ENCODE assay signal across 18 cellular contexts in genomic region chr11:79472736-79473536, GRCh38. TPM values are rescaled to one million over a fixed set of nuclear protein-coding genes. Genes with fewer than 3 reads are reported as not detected.
DNase-seq lines count a peak whose midpoint lies in the region; ATAC-seq, FAIRE-seq and TF ChIP-seq lines count a peak whose summit lies in the region.
"Had no signal": no experiment of that assay in that cellular context is flagged by ENCODE, and none has a peak within 500 bp of the region (broad histone marks: within the 10 kb centered on the region; RNA-seq: fewer than 3 reads in every experiment).

No MANE protein-coding gene starts in this region.

- H4K8ac ChIP-seq in H1 (ENCODE audit: extremely low read depth, insufficient read depth, low read length) (no peak overlapping the region), neuronal stem cell (ENCODE audit: low read depth, low read length) (no peak overlapping the region)

- 4% methylated on average over 8 of the region's 8 CpGs; no CpG with 5 or more reads in 1 of the 2 experiments for WGBS in H1 (ENCODE audit: extremely low coverage in 1 of 2, insufficient coverage in 1 of 2, insufficient read length in 1 of 2, insufficient replicate concordance in 2 of 2, low coverage in 1 of 2, low lambda C conversion rate in 2 of 2, missing lambda C conversion rate in 1 of 2), 2 experiments
- WGBS in neuronal stem cell (ENCODE audit: extremely low coverage in 2 of 2, insufficient read length in 2 of 2, insufficient replicate concordance in 1 of 2), 2 donors, result no CpG with 5 or more reads among the region's 8 CpGs

- no peaks in the 10 kb centered on the region for H3K27me3 Mint-ChIP-seq in activated CD4-positive, alpha-beta memory T cell treated with anti-CD3 and anti-CD28 coated beads, Interleukin-2, amount 10 ng/mL, durations not matched to agents 7 days and 5 days

- no peak for ATAC-seq in HG02884 (IDR thresholded peaks at IDR 0.05; ENCODE audit: unreplicated experiment)
- ATAC-seq: CD8-positive, alpha-beta T cell had no signal

- H2BK5ac ChIP-seq in H1 (ENCODE audit: low read depth, low read length) (peak overlapping the region; percentile 92; the same call in 1 of the 2 replicates), neuronal stem cell (ENCODE audit: low read length) (no peak overlapping the region)

- no peaks in the 10 kb centered on the region for H3K4me1 Mint-ChIP-seq in activated CD4-positive, alpha-beta memory T cell treated with anti-CD3 and anti-CD28 coated beads, Interleukin-2, amount 10 ng/mL, durations not matched to agents 7 days and 5 days

- H3K36me3 Mint-ChIP-seq in activated CD4-positive, alpha-beta memory T cell treated with anti-CD3 and anti-CD28 coated beads, Interleukin-2, amount 10 ng/mL, durations not matched to agents 7 days and 5 days (ENCODE audit: low read depth), result no peaks in the 10 kb centered on the region
- H3K36me3 Mint-ChIP-seq: CD8-positive, alpha-beta T cell had no signal

- peak overlapping the region; percentile 91 for H4K91ac ChIP-seq in H1 (replicated peaks; ENCODE audit: insufficient read length, low read length)
- no peak overlapping the region for H4K91ac ChIP-seq in neuronal stem cell (ENCODE audit: low read depth, low read length, poor library complexity)

- H2BK12ac ChIP-seq in H1 (ENCODE audit: low read depth, low read length) (peak overlapping the region; percentile 86), neuronal stem cell (ENCODE audit: low read length) (no peak overlapping the region)

- H3K4me2 ChIP-seq in H1 (ENCODE audit: insufficient read depth in 1 of 2, low read depth in 2 of 2, low read length in 2 of 2) (peak overlapping the region; percentile 63 to 65), neuronal stem cell (ENCODE audit: insufficient read depth, low read length, poor library complexity, severe bottlenecking) (no peak overlapping the region)
- H3K4me2 ChIP-seq: BLaER1 treated with 17β-estradiol and CSF1 and Interleukin-3, amounts not matched to agents 10 nM and 100 nM had no signal

- no peak for TF ChIP-seq CTCF in H1 (IDR thresholded peaks at IDR 0.05; ENCODE audit: control extremely low read depth in 1 of 3, insufficient read depth in 1 of 3, low read depth in 1 of 3, low read length in 3 of 3)

- no peaks in the 10 kb centered on the region for H3K79me2 ChIP-seq in H1 (ENCODE audit: control insufficient read depth in 1 of 2, insufficient read depth in 2 of 2, low read length in 2 of 2)

- H3K9me3 ChIP-seq in HAP-1 (no peaks in the 10 kb centered on the region), H1 (ENCODE audit: insufficient read depth in 2 of 2, low read depth in 1 of 2, low read length in 1 of 2) (peaks cover 0 to 9% of the 10 kb centered on the region in 2 experiments; a peak in 1 of 4 replicates), iPS-18c (ENCODE audit: control insufficient read depth, insufficient read depth, low read length) (peaks cover 4% of the 10 kb centered on the region), neuronal stem cell (replicated peaks in 1 of 2; ENCODE audit: control insufficient read depth in 2 of 2, insufficient read depth in 1 of 2, low read depth in 1 of 2, low read length in 2 of 2) (peaks cover 2 to 15% of the 10 kb centered on the region in 2 donors)

- H3K9ac ChIP-seq in H1 (replicated peaks in 1 of 4; ENCODE audit: extremely low read depth in 1 of 4, low read depth in 3 of 4, low read length in 3 of 4), result peak overlapping the region in 2 of 4 experiments; percentile 5 to 33; a peak in 3 of 7 replicates
- H3K9ac ChIP-seq in neuronal stem cell (ENCODE audit: low read depth, low read length, poor library complexity), result no peak overlapping the region
- H3K9ac ChIP-seq: BLaER1 treated with 17β-estradiol and CSF1 and Interleukin-3, amounts not matched to agents 10 nM and 100 nM had no signal

- H3K4me3 Mint-ChIP-seq in activated CD4-positive, alpha-beta memory T cell treated with anti-CD3 and anti-CD28 coated beads, Interleukin-2, amount 10 ng/mL, durations not matched to agents 7 days and 5 days, result no peak overlapping the region
- H3K4me3 Mint-ChIP-seq: CD8-positive, alpha-beta T cell had no signal

- peak; percentile 85 for FAIRE-seq in H1 (lab: Jason Lieb, UNC)
- FAIRE-seq: GM12891 had no signal

- peak overlapping the region; percentile 6; the same call in 1 of the 2 replicates for H3K4me3 ChIP-seq in HAP-1
- H3K4me3 ChIP-seq in H1 (ENCODE audit: extremely low read depth in 1 of 4, insufficient read depth in 2 of 4, low read depth in 3 of 4, low read length in 4 of 4), result peak overlapping the region in 3 of 4 experiments; percentile 31 to 47 (median 38); a peak in 7 of 8 replicates
- H3K4me3 ChIP-seq in iPS-18c (ENCODE audit: insufficient read depth, low read depth, low read length), result peak overlapping the region; percentile 32; the same call in 1 of the 2 replicates
- peak overlapping the region in 1 of 2 donors; percentile 0 for H3K4me3 ChIP-seq in neuronal stem cell (ENCODE audit: low read length in 2 of 2)
- H3K4me3 ChIP-seq: BLaER1 treated with 17β-estradiol and CSF1 and Interleukin-3, amounts not matched to agents 10 nM and 100 nM; SK-N-MC had no signal

- CTCF ChIA-PET in H1 (lab: Charles Lee; ENCODE audit: partially characterized antibody), result interaction anchor here (0.6 to 2.6 kb wide), 7 partner anchors 10 to 1829 kb away, joined by 3 to 16 read pairs (median 3); no protein-coding TSS in a partner anchor
- CTCF ChIA-PET in activated CD4-positive, alpha-beta memory T cell treated with anti-CD3 and anti-CD28 coated beads, Interleukin-2, amount 10 ng/mL, durations not matched to agents 7 days and 5 days (lab: Charles Lee), result no interaction called here

- peak overlapping the region; percentile 7 for H3K56ac ChIP-seq in H1 (replicated peaks; ENCODE audit: insufficient read length, low read depth, low read length)

- peak overlapping the region; percentile 99 for H2BK20ac ChIP-seq in H1 (ENCODE audit: low read length)

- H4K20me1 ChIP-seq in H1 (replicated peaks in 1 of 2; ENCODE audit: control insufficient read depth in 1 of 2, insufficient read depth in 2 of 2, low read length in 2 of 2), result no peaks in the 10 kb centered on the region
- H4K20me1 ChIP-seq: BLaER1 treated with 17β-estradiol and CSF1 and Interleukin-3, amounts not matched to agents 10 nM and 100 nM had no signal

- peak in 1 of 2 experiments; percentile 64; a peak in 2 of 3 replicates for TF ChIP-seq POLR2A in H1 (IDR thresholded peaks at IDR 0.05; ENCODE audit: control extremely low read depth in 1 of 2, low read depth in 2 of 2, low read length in 2 of 2)

- in situ Hi-C loops in HAP-1 (cut with MboI; ENCODE audit: low sequenced_read_pairs), result no loop called here

- H3K9me3 Mint-ChIP-seq in activated CD4-positive, alpha-beta memory T cell treated with anti-CD3 and anti-CD28 coated beads, Interleukin-2, amount 10 ng/mL, durations not matched to agents 7 days and 5 days, result no peaks in the 10 kb centered on the region

- no peak overlapping the region for H2AFZ ChIP-seq in H1 (ENCODE audit: low read length)
- H2AFZ ChIP-seq in neuronal stem cell (ENCODE audit: low read length), result peak overlapping the region; percentile 60

- peak overlapping the region; percentile 84 for H4K5ac ChIP-seq in H1 (ENCODE audit: insufficient read length, low read depth, low read length)

- H2BK120ac ChIP-seq in H1 (replicated peaks; ENCODE audit: low read depth, low read length) (peak overlapping the region; percentile 96), neuronal stem cell (ENCODE audit: low read depth, low read length) (no peak overlapping the region)

- H2AK5ac ChIP-seq in H1 (ENCODE audit: low read depth, low read length) (peak overlapping the region; percentile 14; the same call in 1 of the 2 replicates), neuronal stem cell (ENCODE audit: low read depth, low read length) (no peak overlapping the region)

- peak in 1 of 2 experiments; percentile 75; a peak in 1 of 3 replicates for TF ChIP-seq EP300 in H1 (IDR thresholded peaks at IDR 0.05; ENCODE audit: borderline replicate concordance in 1 of 2, low read depth in 2 of 2, low read length in 2 of 2)

- no peaks in the 10 kb centered on the region for H3K36me3 ChIP-seq in HAP-1 (replicated peaks)
- H3K36me3 ChIP-seq in H1 (ENCODE audit: control insufficient read depth in 2 of 4, insufficient read depth in 4 of 4, low read length in 3 of 4), result peaks cover 0 to 2% (median 0%) of the 10 kb centered on the region in 4 experiments; a peak in 1 of 8 replicates
- no peaks in the 10 kb centered on the region for H3K36me3 ChIP-seq in neuronal stem cell (replicated peaks in 1 of 2; ENCODE audit: control insufficient read depth in 2 of 2, insufficient read depth in 2 of 2, low read length in 2 of 2)
- H3K36me3 ChIP-seq: BLaER1 treated with 17β-estradiol and CSF1 and Interleukin-3, amounts not matched to agents 10 nM and 100 nM had no signal

- H3K23ac ChIP-seq in H1 (ENCODE audit: insufficient read length) (no peak overlapping the region), neuronal stem cell (ENCODE audit: low read depth, low read length, poor library complexity) (no peak overlapping the region)

- H3K4ac ChIP-seq in H1 (replicated peaks; ENCODE audit: insufficient read length, low read depth, low read length) (peak overlapping the region; percentile 58), neuronal stem cell (ENCODE audit: low read length) (no peak overlapping the region)

- H3K79me1 ChIP-seq in H1 (ENCODE audit: low read depth, low read length) (no peaks in the 10 kb centered on the region), neuronal stem cell (ENCODE audit: low read depth, low read length) (no peaks in the 10 kb centered on the region)

- TF ChIP-seq RAD21 in H1 (IDR thresholded peaks at IDR 0.05 in 1 of 2, conservative IDR thresholded peaks at IDR 0.05 in 1 of 2; ENCODE audit: low read depth in 2 of 2, low read length in 2 of 2), result no peak

- peaks cover 35% of the 10 kb centered on the region for H3K4me1 ChIP-seq in HAP-1
- peaks cover 16 to 41% (median 33%) of the 10 kb centered on the region in 4 experiments for H3K4me1 ChIP-seq in H1 (replicated peaks in 1 of 4; ENCODE audit: control insufficient read depth in 3 of 4, insufficient read depth in 4 of 4, low read length in 3 of 4)
- H3K4me1 ChIP-seq in neuronal stem cell (ENCODE audit: control insufficient read depth in 2 of 2, insufficient read depth in 1 of 2, low read depth in 1 of 2, low read length in 2 of 2), result peaks cover 7 to 21% of the 10 kb centered on the region in 2 donors
- H3K4me1 ChIP-seq: BLaER1 treated with 17β-estradiol and CSF1 and Interleukin-3, amounts not matched to agents 10 nM and 100 nM had no signal

- no peaks in the 10 kb centered on the region; the same call in 1 of the 2 replicates for H3K23me2 ChIP-seq in H1 (ENCODE audit: low read depth, low read length)

- H3K27ac ChIP-seq in H1 (ENCODE audit: low read depth, low read length) (peak overlapping the region; percentile 84), neuronal stem cell (replicated peaks; ENCODE audit: low read length) (no peak overlapping the region)
- H3K27ac ChIP-seq: BLaER1 treated with 17β-estradiol and CSF1 and Interleukin-3, amounts not matched to agents 10 nM and 100 nM; SK-N-MC had no signal

- H3K18ac ChIP-seq in H1 (ENCODE audit: extremely low read depth, low read length), result peak overlapping the region; percentile 84
- no peak overlapping the region for H3K18ac ChIP-seq in neuronal stem cell (ENCODE audit: low read length)

- 0 out of 2 replicates have a peak overlapping the region, but pooled peaks have one; percentile 76 for H2BK15ac ChIP-seq in H1 (ENCODE audit: low read length)
- no peak overlapping the region for H2BK15ac ChIP-seq in neuronal stem cell (ENCODE audit: low read length)

- DNase-seq in HAP-1 (ENCODE audit: low spot score in 2 of 2) (peak; percentile 84 to 98), H1 (ENCODE audit: low read depth in 1 of 2, low spot score in 2 of 2) (peak; percentile 59 to 63), neuronal stem cell (ENCODE audit: low spot score) (no peak)
- DNase-seq in activated CD4-positive, alpha-beta memory T cell treated with anti-CD3 and anti-CD28 coated beads, Interleukin-2, amount 10 ng/mL, durations not matched to agents 7 days and 5 days, result no peak
- no peak for DNase-seq in stimulated activated CD4-positive, alpha-beta T cell treated with anti-CD3 and anti-CD28 coated beads, Interleukin-4, amount 100 ng/mL, for 1 hour
- DNase-seq: Calu3; CD8-positive, alpha-beta T cell; NCI-H1417; NCI-H1930; NCI-H226; NCI-H524; NCI-H82; SHP77 had no signal

- POLR2A ChIA-PET in H1 (lab: Charles Lee; ENCODE audit: partially characterized antibody), result interaction anchor here (1.0 to 3.0 kb wide), 7 partner anchors 8 to 32 kb away, joined by 3 to 15 read pairs (median 3); partner anchors contain the start of gene TENM4
- POLR2A ChIA-PET in activated CD4-positive, alpha-beta memory T cell treated with anti-CD3 and anti-CD28 coated beads, Interleukin-2, amount 10 ng/mL, durations not matched to agents 7 days and 5 days (lab: Charles Lee), result no interaction called here

- no peak overlapping the region for H3K27ac Mint-ChIP-seq in activated CD4-positive, alpha-beta memory T cell treated with anti-CD3 and anti-CD28 coated beads, Interleukin-2, amount 10 ng/mL, durations not matched to agents 7 days and 5 days
- H3K27ac Mint-ChIP-seq: CD8-positive, alpha-beta T cell had no signal

- H3K14ac ChIP-seq in H1 (ENCODE audit: insufficient read length), result no peak overlapping the region
- no peak overlapping the region for H3K14ac ChIP-seq in neuronal stem cell (ENCODE audit: low read length)

- no peaks in the 10 kb centered on the region for H3K27me3 ChIP-seq in HAP-1 (ENCODE audit: low read depth)
- H3K27me3 ChIP-seq in H1 (replicated peaks in 1 of 4; ENCODE audit: control insufficient read depth in 3 of 4, extremely low read depth in 1 of 4, insufficient read depth in 3 of 4, low read length in 3 of 4), result peaks cover 0 to 2% (median 0%) of the 10 kb centered on the region in 4 experiments; a peak in 1 of 7 replicates
- no peaks in the 10 kb centered on the region for H3K27me3 ChIP-seq in neuronal stem cell (ENCODE audit: control insufficient read depth in 3 of 3, insufficient read depth in 3 of 3, low read depth in 1 of 3, low read length in 3 of 3)

RNA-seq across cellular contexts. Expression of gene TENM4, which starts 32.1 kb away (rescaled TPM):
- 7.2 and 8.8 TPM in 2 replicates for total RNA-seq in H1 (2021; fragmentation: NEBNext Ultra II Directional; extraction: Animal tissue kit (Norgen Biotek cat#: 25700))
- 3.5 and 5.8 TPM in 2 replicates for polyA plus RNA-seq in H1 (2011; rRNA removed)
- polyA plus RNA-seq in H1 (2011; cell fraction: cytosol; rRNA removed), result 2.5 TPM
- 9.5 TPM for polyA plus RNA-seq in H1 (2011; cell fraction: nucleus; rRNA removed)
- polyA plus RNA-seq in H1 (2012, experiment 1 of 2), result 1.8 to 3.9 TPM (median 2.8 TPM) in 4 replicates
- polyA plus RNA-seq in H1 (2012, experiment 2 of 2), result 0.24 TPM
- polyA plus RNA-seq in H1 (2013, experiment 1 of 2), result 2.4 TPM
- 1.9 TPM for polyA plus RNA-seq in H1 (2013, experiment 2 of 2)
- 6.4 and 11.1 TPM in 2 replicates for polyA minus RNA-seq in H1 (2011; rRNA and poly(A)+ RNA removed)
- polyA minus RNA-seq in H1 (2011; cell fraction: cytosol; rRNA and poly(A)+ RNA removed), result 7.5 TPM
- polyA minus RNA-seq in H1 (2011; cell fraction: nucleus; rRNA and poly(A)+ RNA removed), result 37.7 TPM
- polyA plus RNA-seq in neuronal stem cell (2013, experiment 1 of 2), result 4.4 TPM
- 9.4 TPM for polyA plus RNA-seq in neuronal stem cell (2013, experiment 2 of 2)
- total RNA-seq in activated CD4-positive, alpha-beta memory T cell treated with anti-CD3 and anti-CD28 coated beads, Interleukin-2, amount 10 ng/mL, durations not matched to agents 7 days and 5 days, result not detected
- total RNA-seq: Calu3; CD8-positive, alpha-beta T cell had no signal

Comparison
In these comparisons a context has a peak if more than half of its experiments do, and no peak if none do; other contexts are left out.
1. DNase-seq: peak in HAP-1 (2 of 2) and H1 (2 of 2); none in neuronal stem cell (single experiment), activated CD4-positive, alpha-beta memory T cell treated with anti-CD3 and anti-CD28 coated beads, Interleukin-2, amount 10 ng/mL, durations not matched to agents 7 days and 5 days (single experiment) and stimulated activated CD4-positive, alpha-beta T cell treated with anti-CD3 and anti-CD28 coated beads, Interleukin-4, amount 100 ng/mL, for 1 hour (single experiment).